Comparison of ENCODE assay signal across 9 cellular contexts in the genomic region with DNA sequence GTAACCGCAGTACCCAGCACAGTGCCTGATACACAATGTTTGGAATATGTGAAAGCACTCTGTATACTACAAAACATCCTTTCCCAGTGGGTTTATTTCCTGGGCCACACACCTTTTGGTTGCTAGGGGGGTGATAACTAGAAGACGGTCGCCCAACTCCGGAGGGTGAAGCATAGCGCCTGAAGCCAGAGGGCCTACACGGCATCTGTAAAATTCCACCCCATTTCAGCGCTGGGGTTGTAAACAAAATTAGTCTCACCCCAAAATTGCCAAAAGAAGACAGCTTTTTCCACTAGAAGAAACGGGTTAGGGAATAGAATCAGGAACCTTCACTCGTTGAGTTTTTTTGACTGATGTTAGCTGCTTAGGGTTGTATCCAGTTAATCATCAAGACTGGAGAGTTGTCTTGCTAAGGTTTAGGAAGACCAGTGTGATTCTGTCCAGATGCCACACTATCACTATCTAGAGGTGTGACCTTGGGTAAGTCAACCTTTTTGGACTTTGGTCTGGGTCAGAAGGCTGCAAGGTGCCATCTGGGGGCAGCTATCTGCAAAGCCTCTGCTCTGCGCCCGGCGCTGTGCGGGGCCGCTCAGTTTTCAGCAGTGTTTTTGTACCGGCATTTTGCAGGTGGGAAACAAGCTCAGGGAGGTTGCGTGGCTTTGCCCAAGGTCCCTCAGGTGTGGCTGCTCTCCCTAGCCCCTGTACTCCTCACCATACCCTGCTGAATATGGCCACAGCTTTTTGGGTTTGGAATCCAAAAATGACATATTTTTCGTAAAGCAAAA. TPM values are rescaled to one million over a fixed set of nuclear protein-coding genes. Genes with fewer than 3 reads are reported as not detected.
A peak's percentile ranks its signal among the peaks of the same experiment; 100 is the strongest.
DNase-seq lines count a peak whose midpoint lies in the region; ATAC-seq, FAIRE-seq and TF ChIP-seq lines count a peak whose summit lies in the region.
"Had no signal": no experiment of that assay in that cellular context is flagged by ENCODE, and none has a peak within 500 bp of the region (broad histone marks: within the 10 kb centered on the region; RNA-seq: fewer than 3 reads in every experiment).

No MANE protein-coding gene starts in this region.

- H3K27ac Mint-ChIP-seq in activated CD4-positive, alpha-beta T cell treated with anti-CD3 and anti-CD28 coated beads, Interleukin-2, amount 10 ng/mL, durations not matched to agents 7 days and 5 days = peak overlapping the region; percentile 97
- H3K27ac Mint-ChIP-seq in astrocyte (ENCODE audit: unreplicated experiment) = no peak overlapping the region

- FAIRE-seq in astrocyte (lab: Jason Lieb, UNC) = no peak

- H3K4me1 ChIP-seq in astrocyte (ENCODE audit: insufficient read depth, low read length) (peaks cover 30% of the 10 kb centered on the region), right lobe of liver (peaks cover 0 to 37% (median 9%) of the 10 kb centered on the region in 4 donors), thymus (ENCODE audit: control insufficient read depth, insufficient read depth, low read length) (peaks cover 13% of the 10 kb centered on the region)

- CTCF ChIA-PET in activated CD4-positive, alpha-beta T cell treated with anti-CD3 and anti-CD28 coated beads, Interleukin-2, amount 10 ng/mL, durations not matched to agents 7 days and 5 days (lab: Charles Lee) = interaction anchor here (0.6 to 1.8 kb wide), 3 partner anchors 12 to 249 kb away, joined by 3 to 6 read pairs (median 5); no protein-coding TSS in a partner anchor

- H3K9me3 ChIP-seq in astrocyte (ENCODE audit: insufficient read depth, low read depth, low read length) (no peaks in the 10 kb centered on the region), right lobe of liver (no peaks in the 10 kb centered on the region), thymus (ENCODE audit: control insufficient read depth) (no peaks in the 10 kb centered on the region)

- TF ChIP-seq POLR2A in right lobe of liver (IDR thresholded peaks at IDR 0.05) = no peak

- peaks cover 2% of the 10 kb centered on the region for H3K36me3 Mint-ChIP-seq in activated CD4-positive, alpha-beta T cell treated with anti-CD3 and anti-CD28 coated beads, Interleukin-2, amount 10 ng/mL, durations not matched to agents 7 days and 5 days (ENCODE audit: low read depth)
- peaks cover 2% of the 10 kb centered on the region for H3K36me3 Mint-ChIP-seq in astrocyte (ENCODE audit: low read depth, unreplicated experiment)

- DNase-seq in activated CD4-positive, alpha-beta T cell treated with anti-CD3 and anti-CD28 coated beads, Interleukin-2, amount 10 ng/mL, durations not matched to agents 7 days and 5 days = no peak
- no peak for DNase-seq in activated CD4-positive, alpha-beta T cell treated with anti-CD3 and anti-CD28 coated beads for 4 hours
- DNase-seq in astrocyte (ENCODE audit: low read depth) (no peak), right lobe of liver (no peak), SKM-1 (lab: John Stamatoyannopoulos, UW; ENCODE audit: unreplicated experiment) (no peak)
- DNase-seq in stimulated activated naive CD4-positive, alpha-beta T cell treated with Interleukin-2 at 50 U/mL for 16 hours (lab: John Stamatoyannopoulos, UW) = no peak

- peak overlapping the region; percentile 91 for H3K9ac ChIP-seq in astrocyte (ENCODE audit: low read length)

- TF ChIP-seq CTCF in astrocyte (IDR thresholded peaks at IDR 0.05; ENCODE audit: insufficient read depth, low read depth, low read length) = no peak
- no peak for TF ChIP-seq CTCF in right lobe of liver (IDR thresholded peaks at IDR 0.05)

- POLR2A ChIA-PET in activated CD4-positive, alpha-beta T cell treated with anti-CD3 and anti-CD28 coated beads, Interleukin-2, amount 10 ng/mL, durations not matched to agents 7 days and 5 days (lab: Charles Lee) = no interaction called here

- peak overlapping the region; percentile 93 for H3K4me2 ChIP-seq in astrocyte (ENCODE audit: low read length)

- H4K20me1 ChIP-seq in astrocyte (ENCODE audit: insufficient read depth, low read length) = no peaks in the 10 kb centered on the region

- no peaks in the 10 kb centered on the region for H3K27me3 ChIP-seq in astrocyte (ENCODE audit: insufficient read depth, low read length)
- H3K27me3 ChIP-seq in right lobe of liver = no peaks in the 10 kb centered on the region
- H3K27me3 ChIP-seq in thymus (ENCODE audit: control insufficient read depth, insufficient read depth) = no peaks in the 10 kb centered on the region

- H3K9me3 Mint-ChIP-seq in activated CD4-positive, alpha-beta T cell treated with anti-CD3 and anti-CD28 coated beads, Interleukin-2, amount 10 ng/mL, durations not matched to agents 7 days and 5 days = no peaks in the 10 kb centered on the region
- H3K9me3 Mint-ChIP-seq in astrocyte (ENCODE audit: unreplicated experiment) = no peaks in the 10 kb centered on the region

- H2AFZ ChIP-seq in astrocyte (ENCODE audit: low read depth, low read length) = peak overlapping the region; percentile 95

- H3K4me3 Mint-ChIP-seq in activated CD4-positive, alpha-beta T cell treated with anti-CD3 and anti-CD28 coated beads, Interleukin-2, amount 10 ng/mL, durations not matched to agents 7 days and 5 days = peak overlapping the region; percentile 85
- peak overlapping the region; percentile 92 for H3K4me3 Mint-ChIP-seq in astrocyte (ENCODE audit: unreplicated experiment)

- H3K27ac ChIP-seq in astrocyte (ENCODE audit: low read depth, low read length) (peak overlapping the region; percentile 94), right lobe of liver (peak overlapping the region in 2 of 3 donors; percentile 76 to 86), thymus (ENCODE audit: low read depth) (peak overlapping the region; percentile 94)

- no peaks in the 10 kb centered on the region for H3K27me3 Mint-ChIP-seq in activated CD4-positive, alpha-beta T cell treated with anti-CD3 and anti-CD28 coated beads, Interleukin-2, amount 10 ng/mL, durations not matched to agents 7 days and 5 days
- no peaks in the 10 kb centered on the region for H3K27me3 Mint-ChIP-seq in astrocyte (ENCODE audit: low read depth, unreplicated experiment)

- H3K4me3 ChIP-seq in astrocyte (ENCODE audit: insufficient read depth, low read depth, low read length) (peak overlapping the region; percentile 79), right lobe of liver (peak overlapping the region in 2 of 3 donors; percentile 69 to 71), thymus (ENCODE audit: low read length) (no peak overlapping the region)

- ATAC-seq in right lobe of liver (no peak), HG02981 (IDR thresholded peaks at IDR 0.05; ENCODE audit: unreplicated experiment) (no peak)
- ATAC-seq: sciatic nerve had no signal

- 89% methylated on average over 12 of the region's 17 CpGs for WGBS in right lobe of liver (ENCODE audit: insufficient coverage, low coverage, low lambda C conversion rate, missing lambda C conversion rate)
- 97% methylated on average over 17 of the region's 17 CpGs for WGBS in thymus

- peaks cover 57% of the 10 kb centered on the region for H3K4me1 Mint-ChIP-seq in activated CD4-positive, alpha-beta T cell treated with anti-CD3 and anti-CD28 coated beads, Interleukin-2, amount 10 ng/mL, durations not matched to agents 7 days and 5 days
- peaks cover 9% of the 10 kb centered on the region for H3K4me1 Mint-ChIP-seq in astrocyte (ENCODE audit: low read depth, unreplicated experiment)

- H3K36me3 ChIP-seq in astrocyte (ENCODE audit: insufficient read depth, low read length) (no peaks in the 10 kb centered on the region), right lobe of liver (peaks cover 0 to 5% (median 0%) of the 10 kb centered on the region in 4 donors), thymus (ENCODE audit: control insufficient read depth, insufficient read depth) (no peaks in the 10 kb centered on the region)

- peaks cover 16% of the 10 kb centered on the region for H3K79me2 ChIP-seq in astrocyte (ENCODE audit: insufficient read depth, low read length)

- intact Hi-C loops in right lobe of liver (cut with DNase I) = no loop called here

RNA-seq across cellular contexts. Expression of gene ZNF839, which starts 1.3 kb away (rescaled TPM):
- 10 to 100 TPM; 14.8 to 18.8 TPM for total RNA-seq in activated CD4-positive, alpha-beta T cell treated with anti-CD3 and anti-CD28 coated beads, Interleukin-2, amount 10 ng/mL, durations not matched to agents 7 days and 5 days
- total RNA-seq in astrocyte (7.8 and 8.0 TPM in 2 replicates), right lobe of liver (1 to 10 TPM; 3.6 to 8.7 (median 5.9) TPM)
- 18.8 TPM for polyA plus RNA-seq in thymus

RNA-seq across cellular contexts. Expression of gene MOK, which starts 15.9 kb away (rescaled TPM):
- 1 to 10 TPM in 1 of 2 experiments, under 1 TPM in 1; 0.96 to 1.4 TPM for total RNA-seq in activated CD4-positive, alpha-beta T cell treated with anti-CD3 and anti-CD28 coated beads, Interleukin-2, amount 10 ng/mL, durations not matched to agents 7 days and 5 days
- total RNA-seq in astrocyte (8.3 and 9.3 TPM in 2 replicates), right lobe of liver (1 to 10 TPM; 2.7 to 4.7 (median 3.8) TPM)
- polyA plus RNA-seq in thymus = 9.0 TPM

RNA-seq across cellular contexts. Expression of gene CINP, which starts 41.8 kb away (rescaled TPM):
- 10 to 100 TPM; 26.8 to 33.7 TPM for total RNA-seq in activated CD4-positive, alpha-beta T cell treated with anti-CD3 and anti-CD28 coated beads, Interleukin-2, amount 10 ng/mL, durations not matched to agents 7 days and 5 days
- 34.9 and 37.8 TPM in 2 replicates for total RNA-seq in astrocyte
- 10 to 100 TPM; 15.2 to 32.3 (median 21.0) TPM for total RNA-seq in right lobe of liver
- polyA plus RNA-seq in thymus = 33.4 TPM

RNA-seq across cellular contexts. Expression of gene TECPR2, which starts 41.9 kb away (rescaled TPM):
- total RNA-seq in activated CD4-positive, alpha-beta T cell treated with anti-CD3 and anti-CD28 coated beads, Interleukin-2, amount 10 ng/mL, durations not matched to agents 7 days and 5 days = 10 to 100 TPM in 1 of 2 experiments, 1 to 10 TPM in 1; 8.2 to 10.7 TPM
- total RNA-seq in astrocyte = 19.9 and 23.1 TPM in 2 replicates
- total RNA-seq in right lobe of liver = 10 to 100 TPM in 2 of 6 experiments, 1 to 10 TPM in 4; 5.5 to 10.5 (median 9.4) TPM
- 8.3 TPM for polyA plus RNA-seq in thymus
